Comparison of ENCODE assay signal across 28 cellular contexts in genomic region chr2:41935004-41935401, GRCh38.
DNase-seq lines count a peak whose midpoint lies in the region; ATAC-seq and TF ChIP-seq lines count a peak whose summit lies in the region.
"Had no signal": no experiment of that assay in that cellular context is flagged by ENCODE, and none has a peak within 500 bp of the region (broad histone marks: within the 10 kb centered on the region; RNA-seq: fewer than 3 reads in every experiment).

No MANE protein-coding gene starts in this region.

- H3K36me3 ChIP-seq in vagina = no peaks in the 10 kb centered on the region
- H3K36me3 ChIP-seq: spleen, thoracic aorta had no signal

- no peaks in the 10 kb centered on the region for H3K36me3 Mint-ChIP-seq in chondrocyte (ENCODE audit: low read depth)
- no peaks in the 10 kb centered on the region for H3K36me3 Mint-ChIP-seq in nephron (ENCODE audit: low read depth)
- no peaks in the 10 kb centered on the region for H3K36me3 Mint-ChIP-seq in progenitor cell of endocrine pancreas (ENCODE audit: insufficient read depth)
- H3K36me3 Mint-ChIP-seq: activated naive CD4-positive, alpha-beta T cell treated with anti-CD3 and anti-CD28 coated beads, Interleukin-2, amount 50 U/mL, for 24 hours; natural killer cell treated with Interleukin-12 subunit alpha and Interleukin-12 subunit beta and Interleukin-15 and Interleukin-18, amount 100 ng/mL, for 72 hours had no signal

- DNase-seq in right cardiac atrium = no peak
- DNase-seq in Right ventricle myocardium inferior (ENCODE audit: missing footprints) = no peak
- DNase-seq in chondrocyte (ENCODE audit: low spot score) = no peak
- no peak for DNase-seq in vagina (ENCODE audit: extremely low spot score in 2 of 2)
- no peak for DNase-seq in SK-N-DZ (ENCODE audit: low spot score)
- DNase-seq in NCI-H1105 (lab: John Stamatoyannopoulos, UW) = no peak
- DNase-seq in progenitor cell of endocrine pancreas (ENCODE audit: low spot score, unreplicated experiment) = no peak
- DNase-seq: activated CD4-positive, alpha-beta T cell treated with anti-CD3 and anti-CD28 coated beads for 36 hours; activated T-cell treated with anti-CD3 and anti-CD28 coated beads for 4 hours; caudate nucleus; DMS153; mucosa of descending colon; MV-4-11; NCI-H1436 treated with DMSO at 0.1 percent for 48 hours; NCI-H526 treated with DMSO at 0.1 percent for 48 hours; SHP77; spleen; stimulated activated CD4-positive, alpha-beta T cell treated with anti-CD3 and anti-CD28 coated beads, Interleukin-2, amount 100 ng/mL, for 24 hours; stimulated activated CD8-positive, alpha-beta memory T cell treated with anti-CD3 and anti-CD28 coated beads, Interleukin-4, amount 100 ng/mL, for 48 hours had no signal

- H3K27me3 ChIP-seq in right cardiac atrium (ENCODE audit: control insufficient read depth, insufficient read depth) (no peaks in the 10 kb centered on the region), vagina (no peaks in the 10 kb centered on the region)

- ATAC-seq in right cardiac atrium (no peak), Right ventricle myocardium inferior (no peak)
- ATAC-seq: activated CD4-positive, alpha-beta T cell treated with anti-CD3 and anti-CD28 coated beads for 36 hours had no signal

- H3K9me3 ChIP-seq in right cardiac atrium (ENCODE audit: control insufficient read depth, low read length) = no peaks in the 10 kb centered on the region
- H3K9me3 ChIP-seq in vagina = no peaks in the 10 kb centered on the region
- H3K9me3 ChIP-seq: mucosa of descending colon, spleen, thoracic aorta had no signal

- peaks cover 18% of the 10 kb centered on the region for H3K4me1 ChIP-seq in right cardiac atrium (ENCODE audit: control insufficient read depth, insufficient read depth, low read length)
- H3K4me1 ChIP-seq in vagina = peaks cover 46% of the 10 kb centered on the region
- H3K4me1 ChIP-seq: parathyroid adenoma had no signal

- H3K9me3 Mint-ChIP-seq in chondrocyte (ENCODE audit: low read depth) (no peaks in the 10 kb centered on the region), nephron (no peaks in the 10 kb centered on the region), progenitor cell of endocrine pancreas (ENCODE audit: low read depth) (no peaks in the 10 kb centered on the region)
- H3K9me3 Mint-ChIP-seq: activated naive CD4-positive, alpha-beta T cell treated with anti-CD3 and anti-CD28 coated beads, Interleukin-2, amount 50 U/mL, for 24 hours; dendritic cell treated with granulocyte-macrophage colony-stimulating factor and Interleukin-4, amounts not matched to agents 40 ng/mL and 50 ng/mL, for 4 days; natural killer cell treated with Interleukin-12 subunit alpha and Interleukin-12 subunit beta and Interleukin-15 and Interleukin-18, amount 100 ng/mL, for 72 hours; stimulated activated naive CD8-positive, alpha-beta T cell treated with anti-CD3 and anti-CD28 coated beads, Interleukin-15, Interleukin-2, amounts not matched to agents 100 ng/mL and 50 ng/mL, for 24 hours; T-helper 2 cell treated with Interferon-gamma antibody and Interleukin-4, amounts not matched to agents 5 μg/mL and 100 μg/mL, for 36 hours had no signal

- intact Hi-C loops in right cardiac atrium (cut with DNase I) (loop anchor here in 3 of 4 donors (10.0 kb wide), 3 partner anchors 60 to 120 kb away; partner anchors contain the start of gene PKDCC (in 1 of the 3)), Right ventricle myocardium inferior (cut with DNase I) (no loop called here), vagina (cut with DNase I) (no loop called here)

- 74% methylated on average over 2 of the region's 2 CpGs for WGBS in right cardiac atrium

- TF ChIP-seq CTCF in chondrocyte (IDR thresholded peaks at IDR 0.05) = no peak
- TF ChIP-seq CTCF in nephron (IDR thresholded peaks at IDR 0.05; ENCODE audit: unreplicated experiment in 3 of 3) = no peak
- no peak for TF ChIP-seq CTCF in vagina (IDR thresholded peaks at IDR 0.05)
- TF ChIP-seq CTCF in progenitor cell of endocrine pancreas (IDR thresholded peaks at IDR 0.05; ENCODE audit: unreplicated experiment) = no peak

- H3K4me3 ChIP-seq in right cardiac atrium (ENCODE audit: low read length) (no peak overlapping the region), vagina (no peak overlapping the region)
- H3K4me3 ChIP-seq: mucosa of descending colon, spleen, thoracic aorta had no signal

- H3K27ac Mint-ChIP-seq in chondrocyte (ENCODE audit: unreplicated experiment) = peak overlapping the region; percentile 94
- H3K27ac Mint-ChIP-seq in nephron = peak overlapping the region; percentile 96 to 99 (median 98)
- no peak overlapping the region for H3K27ac Mint-ChIP-seq in progenitor cell of endocrine pancreas
- H3K27ac Mint-ChIP-seq: activated CD4-positive, alpha-beta T cell treated with anti-CD3 and anti-CD28 coated beads for 36 hours; activated naive CD4-positive, alpha-beta T cell treated with anti-CD3 and anti-CD28 coated beads, Interleukin-2, amount 50 U/mL, for 24 hours; dendritic cell treated with granulocyte-macrophage colony-stimulating factor and Interleukin-4, amounts not matched to agents 40 ng/mL and 50 ng/mL, for 4 days; natural killer cell treated with Interleukin-12 subunit alpha and Interleukin-12 subunit beta and Interleukin-15 and Interleukin-18, amount 100 ng/mL, for 72 hours; stimulated activated naive CD8-positive, alpha-beta T cell treated with anti-CD3 and anti-CD28 coated beads, Interleukin-15, Interleukin-2, amounts not matched to agents 100 ng/mL and 50 ng/mL, for 24 hours; T-helper 2 cell treated with Interferon-gamma antibody and Interleukin-4, amounts not matched to agents 5 μg/mL and 100 μg/mL, for 36 hours had no signal

- H3K4me1 Mint-ChIP-seq in chondrocyte (ENCODE audit: low read depth) (peaks cover 92% of the 10 kb centered on the region), nephron (peaks cover 95% of the 10 kb centered on the region), progenitor cell of endocrine pancreas (ENCODE audit: low read depth) (peaks cover 73% of the 10 kb centered on the region)
- H3K4me1 Mint-ChIP-seq: activated CD4-positive, alpha-beta T cell treated with anti-CD3 and anti-CD28 coated beads for 36 hours; activated naive CD4-positive, alpha-beta T cell treated with anti-CD3 and anti-CD28 coated beads, Interleukin-2, amount 50 U/mL, for 24 hours had no signal

- H3K27ac ChIP-seq in right cardiac atrium (ENCODE audit: low read length) (peak overlapping the region; percentile 93), vagina (peak overlapping the region; percentile 46)
- H3K27ac ChIP-seq: parathyroid adenoma, VCaP had no signal

- H3K27me3 Mint-ChIP-seq in chondrocyte (ENCODE audit: low read depth) = no peaks in the 10 kb centered on the region
- H3K27me3 Mint-ChIP-seq in nephron (ENCODE audit: low read depth) = peaks cover 4% of the 10 kb centered on the region
- H3K27me3 Mint-ChIP-seq in progenitor cell of endocrine pancreas = no peaks in the 10 kb centered on the region
- H3K27me3 Mint-ChIP-seq: activated naive CD4-positive, alpha-beta T cell treated with anti-CD3 and anti-CD28 coated beads, Interleukin-2, amount 50 U/mL, for 24 hours had no signal

- H3K4me3 Mint-ChIP-seq in chondrocyte (ENCODE audit: unreplicated experiment) = no peak overlapping the region
- H3K4me3 Mint-ChIP-seq in nephron = peak overlapping the region in 2 of 3 experiments; percentile 61 to 75
- no peak overlapping the region for H3K4me3 Mint-ChIP-seq in progenitor cell of endocrine pancreas (ENCODE audit: low read depth)
- H3K4me3 Mint-ChIP-seq: activated CD4-positive, alpha-beta T cell treated with anti-CD3 and anti-CD28 coated beads for 36 hours; activated naive CD4-positive, alpha-beta T cell treated with anti-CD3 and anti-CD28 coated beads, Interleukin-2, amount 50 U/mL, for 24 hours; dendritic cell treated with granulocyte-macrophage colony-stimulating factor and Interleukin-4, amounts not matched to agents 40 ng/mL and 50 ng/mL, for 4 days; natural killer cell treated with Interleukin-12 subunit alpha and Interleukin-12 subunit beta and Interleukin-15 and Interleukin-18, amount 100 ng/mL, for 72 hours; stimulated activated naive CD8-positive, alpha-beta T cell treated with anti-CD3 and anti-CD28 coated beads, Interleukin-15, Interleukin-2, amounts not matched to agents 100 ng/mL and 50 ng/mL, for 24 hours; T-helper 2 cell treated with Interferon-gamma antibody and Interleukin-4, amounts not matched to agents 5 μg/mL and 100 μg/mL, for 36 hours had no signal

- no peak for TF ChIP-seq POLR2A in vagina (IDR thresholded peaks at IDR 0.05)

Comparison
In these comparisons a context has a peak if more than half of its experiments do, and no peak if none do; other contexts are left out.
1. intact Hi-C loops: an anchor here in right cardiac atrium (10.0 kb wide); none called in Right ventricle myocardium inferior and vagina.
2. H3K4me3 Mint-ChIP-seq: peak in nephron (2 of 3); none in chondrocyte (single experiment) and progenitor cell of endocrine pancreas (single experiment).